1 cellular context compared by ENCODE assay signal in genomic region chr7:108001759-108002725, GRCh38.
TF ChIP-seq lines count a peak whose summit lies in the region.

No MANE protein-coding gene starts in this region.

TF ChIP-seq in WTC11, 78 proteins besides CTCF, POLR2A, EP300 and RAD21 (continued from another document and continues in another):
- TF ChIP-seq ZBTB21 (CRISPR knock-in tag; IDR thresholded peaks at IDR 0.05; ENCODE audit: borderline replicate concordance): no peak
- no peak for TF ChIP-seq NFE2L1 (CRISPR knock-in tag; IDR thresholded peaks at IDR 0.05)
- no peak for TF ChIP-seq ATF2 (CRISPR knock-in tag; IDR thresholded peaks at IDR 0.05; ENCODE audit: borderline replicate concordance, low read depth)
- no peak for TF ChIP-seq ZNF121 (CRISPR knock-in tag; IDR thresholded peaks at IDR 0.05)
- no peak for TF ChIP-seq FOXJ3 (CRISPR knock-in tag; IDR thresholded peaks at IDR 0.05; ENCODE audit: borderline replicate concordance)
- no peak for TF ChIP-seq AFF4 (CRISPR knock-in tag; IDR thresholded peaks at IDR 0.05; ENCODE audit: borderline replicate concordance)
- TF ChIP-seq ETV6 (CRISPR knock-in tag; IDR thresholded peaks at IDR 0.05): no peak
- TF ChIP-seq JUN (CRISPR knock-in tag; IDR thresholded peaks at IDR 0.05): no peak
- TF ChIP-seq ZNF317 (CRISPR knock-in tag; IDR thresholded peaks at IDR 0.05; ENCODE audit: borderline replicate concordance, low read depth): no peak
- TF ChIP-seq ZNF396 (CRISPR knock-in tag; IDR thresholded peaks at IDR 0.05; ENCODE audit: borderline replicate concordance): no peak
- TF ChIP-seq PREB (CRISPR knock-in tag; IDR thresholded peaks at IDR 0.05; ENCODE audit: borderline replicate concordance): no peak
- no peak for TF ChIP-seq ZNF416 (CRISPR knock-in tag; IDR thresholded peaks at IDR 0.05)
- TF ChIP-seq ERG (CRISPR knock-in tag; IDR thresholded peaks at IDR 0.05): no peak
- TF ChIP-seq ZNF532 (CRISPR knock-in tag; IDR thresholded peaks at IDR 0.05; ENCODE audit: borderline replicate concordance): no peak
- TF ChIP-seq E2F5 (CRISPR knock-in tag; IDR thresholded peaks at IDR 0.05): no peak; the same call in 1 of the 2 replicates
- TF ChIP-seq MAX (CRISPR knock-in tag; IDR thresholded peaks at IDR 0.05): peak; percentile 45; the same call in 1 of the 2 replicates
- TF ChIP-seq TEAD4 (CRISPR knock-in tag; IDR thresholded peaks at IDR 0.05): 0 out of 2 replicates have a peak, but pooled peaks have one; percentile 7
- TF ChIP-seq ZNF671 (CRISPR knock-in tag; IDR thresholded peaks at IDR 0.05): no peak
- TF ChIP-seq GTF2I (CRISPR knock-in tag; conservative IDR thresholded peaks at IDR 0.05): no peak
- TF ChIP-seq E2F4 (CRISPR knock-in tag; IDR thresholded peaks at IDR 0.05; ENCODE audit: borderline replicate concordance, low read depth): no peak
- peak; percentile 12; the same call in 1 of the 2 replicates for TF ChIP-seq FOXP1 (CRISPR knock-in tag; IDR thresholded peaks at IDR 0.05; ENCODE audit: borderline replicate concordance)
- TF ChIP-seq ARID4B (CRISPR knock-in tag; IDR thresholded peaks at IDR 0.05; ENCODE audit: borderline replicate concordance): no peak
- TF ChIP-seq ZNF219 (CRISPR knock-in tag; IDR thresholded peaks at IDR 0.05; ENCODE audit: borderline replicate concordance): 0 out of 2 replicates have a peak, but pooled peaks have one; percentile 22
- no peak for TF ChIP-seq ZSCAN18 (CRISPR knock-in tag; IDR thresholded peaks at IDR 0.05)
- TF ChIP-seq ELF4 (CRISPR knock-in tag; IDR thresholded peaks at IDR 0.05; ENCODE audit: low read depth): no peak
- no peak for TF ChIP-seq ZNF425 (CRISPR knock-in tag; conservative IDR thresholded peaks at IDR 0.05)
- no peak for TF ChIP-seq ATF3 (CRISPR knock-in tag; conservative IDR thresholded peaks at IDR 0.05)
